Comparison of ENCODE assay signal across 11 cellular contexts in the genomic region with DNA sequence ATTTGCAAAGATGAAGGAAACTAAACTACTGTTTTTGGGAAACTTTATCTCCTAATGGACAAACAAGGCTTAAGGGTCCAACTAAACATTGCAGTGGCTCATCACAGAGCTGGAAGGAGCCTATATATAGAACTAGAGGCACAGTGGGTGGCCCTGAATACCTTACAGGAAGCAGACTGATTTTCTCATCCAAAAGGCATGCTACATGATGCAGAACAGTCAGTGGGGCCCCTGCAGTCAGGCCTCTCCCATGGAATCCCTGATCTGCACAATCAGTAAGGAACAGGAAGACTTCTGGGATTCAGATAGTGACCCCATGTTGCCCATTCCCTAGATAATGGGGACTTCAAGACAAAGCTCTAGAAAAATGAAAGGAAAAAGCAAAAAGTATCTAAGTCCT. TPM values are rescaled to one million over a fixed set of nuclear protein-coding genes. Genes with fewer than 3 reads are reported as not detected.
DNase-seq lines count a peak whose midpoint lies in the region; ATAC-seq, FAIRE-seq and TF ChIP-seq lines count a peak whose summit lies in the region.
"Had no signal": no experiment of that assay in that cellular context is flagged by ENCODE, and none has a peak within 500 bp of the region (broad histone marks: within the 10 kb centered on the region; RNA-seq: fewer than 3 reads in every experiment).

No MANE protein-coding gene starts in this region.

- no peak for TF ChIP-seq CTCF in AG10803 (conservative IDR thresholded peaks at IDR 0.05; ENCODE audit: low read length)
- no peak for TF ChIP-seq CTCF in HCT116 (IDR thresholded peaks at IDR 0.05 in 2 of 3, conservative IDR thresholded peaks at IDR 0.05 in 1 of 3; ENCODE audit: borderline replicate concordance in 1 of 3, insufficient read depth in 1 of 3, low read depth in 2 of 3, low read length in 2 of 3)
- no peak for TF ChIP-seq CTCF in WTC11 (IDR thresholded peaks at IDR 0.05)
- TF ChIP-seq CTCF in pancreas (IDR thresholded peaks at IDR 0.05) = no peak

- H3K4me1 ChIP-seq in HCT116 (ENCODE audit: control insufficient read depth in 1 of 2, insufficient read depth in 2 of 2, low read length in 2 of 2) (peaks cover 15 to 29% of the 10 kb centered on the region in 2 experiments), pancreas (peaks cover 7 to 13% (median 12%) of the 10 kb centered on the region in 3 donors)

- H3K27me3 ChIP-seq in HCT116 (ENCODE audit: insufficient read depth, low read length) (no peaks in the 10 kb centered on the region), pancreas (no peaks in the 10 kb centered on the region)
- H3K27me3 ChIP-seq: tibial nerve had no signal

- H3K4me1 Mint-ChIP-seq in WTC11 = peaks cover 31% of the 10 kb centered on the region

- CTCF ChIA-PET in HCT116 (lab: Charles Lee) = interaction anchor here (2.2 kb wide), 1 partner anchor 13 kb away, joined by 18 read pairs; no protein-coding TSS in a partner anchor
- CTCF ChIA-PET in WTC11 (lab: Charles Lee) = interaction anchor here (1.5 kb wide), 1 partner anchor 13 kb away, joined by 7 read pairs; no protein-coding TSS in a partner anchor

- no peaks in the 10 kb centered on the region for H3K9me2 ChIP-seq in HCT116 (ENCODE audit: insufficient read depth)

- H3K9me3 Mint-ChIP-seq in WTC11 = no peaks in the 10 kb centered on the region

- no peak overlapping the region for H2AFZ ChIP-seq in HCT116 (ENCODE audit: low read depth, low read length, poor library complexity, severe bottlenecking)

- intact Hi-C loops in HCT116 (cut with micrococcal nuclease) (loop anchor here (5.0 kb wide), 2 partner anchors 35 to 275 kb away; a partner anchor contains a TSS), pancreas (cut with DNase I) (no loop called here)

- ATAC-seq in HCT116 = peak; percentile 37
- ATAC-seq in WTC11 = peak; percentile 54
- ATAC-seq in pancreas = no peak
- ATAC-seq: sciatic nerve had no signal

- no peak for TF ChIP-seq POLR2A in HCT116 (IDR thresholded peaks at IDR 0.05; ENCODE audit: borderline replicate concordance, extremely low read depth, insufficient read depth, insufficient read length)

- H3K27ac Mint-ChIP-seq in WTC11 = peak overlapping the region; percentile 92

- H3K27ac ChIP-seq in HCT116 (ENCODE audit: low read depth, low read length) (peak overlapping the region; percentile 49), pancreas (no peak overlapping the region)
- H3K27ac ChIP-seq: tibial nerve had no signal

- peak overlapping the region; percentile 77 for H3K4me2 ChIP-seq in HCT116 (ENCODE audit: low read length)

- no peak for FAIRE-seq in pancreas (lab: Jason Lieb, UNC)

- H3K9me3 ChIP-seq in HCT116 (ENCODE audit: control insufficient read depth in 1 of 2, insufficient read depth in 1 of 2, low read depth in 1 of 2, low read length in 2 of 2) (no peaks in the 10 kb centered on the region), pancreas (no peaks in the 10 kb centered on the region)
- H3K9me3 ChIP-seq: tibial nerve had no signal

- no peaks in the 10 kb centered on the region for H3K27me3 Mint-ChIP-seq in WTC11 (ENCODE audit: low read depth)

- TF ChIP-seq RAD21 in HCT116 (IDR thresholded peaks at IDR 0.05; ENCODE audit: low read depth) = no peak

- H3K36me3 ChIP-seq in HCT116 (ENCODE audit: control insufficient read depth in 1 of 2, insufficient read depth in 2 of 2, low read length in 2 of 2) = peaks cover 17 to 21% of the 10 kb centered on the region in 2 experiments
- no peaks in the 10 kb centered on the region for H3K36me3 ChIP-seq in pancreas

- POLR2A ChIA-PET in HCT116 (lab: Charles Lee) = interaction anchor here (0.5 to 1.5 kb wide), 2 partner anchors 16 to 244 kb away, joined by 3 to 6 read pairs; no protein-coding TSS in a partner anchor
- POLR2A ChIA-PET in WTC11 (lab: Charles Lee) = no interaction called here

- H4K20me1 ChIP-seq in HCT116 (ENCODE audit: insufficient read depth) = no peaks in the 10 kb centered on the region

- DNase-seq in AG10803 (ENCODE audit: low read depth) = peak; percentile 72
- DNase-seq in HCT116 (ENCODE audit: low read depth, low spot score) = peak; percentile 52
- peak; percentile 19 for DNase-seq in WTC11 (ENCODE audit: low spot score)
- peak; percentile 35 for DNase-seq in iPS-NIHi7 (ENCODE audit: extremely low spot score)
- DNase-seq in pancreas = no peak
- no peak for DNase-seq in DMS79 treated with DMSO at 0.1 percent for 48 hours (lab: John Stamatoyannopoulos, UW)
- no peak for DNase-seq in NCI-H187 treated with DMSO at 0.1 percent for 48 hours (lab: John Stamatoyannopoulos, UW)
- DNase-seq in inferior parietal cortex (ENCODE audit: extremely low spot score) = no peak
- DNase-seq: NCI-H526 had no signal

- RAD21 ChIA-PET in HCT116 (lab: Charles Lee; ENCODE audit: low non-redundant PET in 1 of 2, low total read pairs in 2 of 2, uncharacterized antibody in 2 of 2, unreplicated experiment in 2 of 2) = interaction anchor here in 1 of 2 experiments (0.5 kb wide), 1 partner anchor 306 kb away, joined by 4 read pairs; no protein-coding TSS in a partner anchor

- BruUV-seq in HCT116 (replicated peaks; lab: Mats Ljungman, UMichigan) = no TSS peak

- H3K9ac ChIP-seq in HCT116 (ENCODE audit: low read length) = peak overlapping the region; percentile 88

- H3K4me3 ChIP-seq in AG10803 (ENCODE audit: low read length) (no peak overlapping the region), HCT116 (replicated peaks in 1 of 2; ENCODE audit: low read depth in 1 of 2, low read length in 2 of 2) (peak overlapping the region; percentile 59 to 74; a peak in 3 of 4 replicates), pancreas (no peak overlapping the region)
- H3K4me3 ChIP-seq: tibial nerve had no signal

- H3K36me3 Mint-ChIP-seq in WTC11 = peaks cover 17% of the 10 kb centered on the region

- H3K79me2 ChIP-seq in HCT116 (ENCODE audit: insufficient read depth, low read length) = peaks cover 50% of the 10 kb centered on the region

- peak overlapping the region; percentile 98 for H3K4me3 Mint-ChIP-seq in WTC11

TF ChIP-seq in HCT116, 20 proteins besides CTCF, POLR2A, EP300 and RAD21 (continues in another document):
- TF ChIP-seq ELF1 (IDR thresholded peaks at IDR 0.05; ENCODE audit: borderline replicate concordance, low read depth) (no peak), EZH2 (IDR thresholded peaks at IDR 0.05) (no peak), SRF (IDR thresholded peaks at IDR 0.05; ENCODE audit: low read depth) (peak; percentile 55; the same call in 1 of the 2 replicates), SP1 (IDR thresholded peaks at IDR 0.05; ENCODE audit: low read depth) (peak; percentile 35)

TF ChIP-seq in WTC11, 78 proteins besides CTCF, POLR2A, EP300 and RAD21 (continues in another document):
- TF ChIP-seq ZNF423 (CRISPR knock-in tag; IDR thresholded peaks at IDR 0.05) (no peak), NFATC4 (CRISPR knock-in tag; IDR thresholded peaks at IDR 0.05) (no peak), EMX1 (CRISPR knock-in tag; IDR thresholded peaks at IDR 0.05) (no peak), NR1H2 (CRISPR knock-in tag; IDR thresholded peaks at IDR 0.05) (no peak), ELF4 (CRISPR knock-in tag; IDR thresholded peaks at IDR 0.05; ENCODE audit: low read depth) (no peak), FOXJ3 (CRISPR knock-in tag; IDR thresholded peaks at IDR 0.05; ENCODE audit: borderline replicate concordance) (no peak), ZNF121 (CRISPR knock-in tag; IDR thresholded peaks at IDR 0.05) (no peak), ZNF396 (CRISPR knock-in tag; IDR thresholded peaks at IDR 0.05; ENCODE audit: borderline replicate concordance) (no peak), ZNF232 (CRISPR knock-in tag; IDR thresholded peaks at IDR 0.05) (no peak)
- TF ChIP-seq, protein P1, sequence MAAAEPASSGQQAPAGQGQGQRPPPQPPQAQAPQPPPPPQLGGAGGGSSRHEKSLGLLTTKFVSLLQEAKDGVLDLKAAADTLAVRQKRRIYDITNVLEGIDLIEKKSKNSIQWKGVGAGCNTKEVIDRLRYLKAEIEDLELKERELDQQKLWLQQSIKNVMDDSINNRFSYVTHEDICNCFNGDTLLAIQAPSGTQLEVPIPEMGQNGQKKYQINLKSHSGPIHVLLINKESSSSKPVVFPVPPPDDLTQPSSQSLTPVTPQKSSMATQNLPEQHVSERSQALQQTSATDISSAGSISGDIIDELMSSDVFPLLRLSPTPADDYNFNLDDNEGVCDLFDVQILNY (CRISPR knock-in tag; IDR thresholded peaks at IDR 0.05) = no peak
- TF ChIP-seq, protein P2, sequence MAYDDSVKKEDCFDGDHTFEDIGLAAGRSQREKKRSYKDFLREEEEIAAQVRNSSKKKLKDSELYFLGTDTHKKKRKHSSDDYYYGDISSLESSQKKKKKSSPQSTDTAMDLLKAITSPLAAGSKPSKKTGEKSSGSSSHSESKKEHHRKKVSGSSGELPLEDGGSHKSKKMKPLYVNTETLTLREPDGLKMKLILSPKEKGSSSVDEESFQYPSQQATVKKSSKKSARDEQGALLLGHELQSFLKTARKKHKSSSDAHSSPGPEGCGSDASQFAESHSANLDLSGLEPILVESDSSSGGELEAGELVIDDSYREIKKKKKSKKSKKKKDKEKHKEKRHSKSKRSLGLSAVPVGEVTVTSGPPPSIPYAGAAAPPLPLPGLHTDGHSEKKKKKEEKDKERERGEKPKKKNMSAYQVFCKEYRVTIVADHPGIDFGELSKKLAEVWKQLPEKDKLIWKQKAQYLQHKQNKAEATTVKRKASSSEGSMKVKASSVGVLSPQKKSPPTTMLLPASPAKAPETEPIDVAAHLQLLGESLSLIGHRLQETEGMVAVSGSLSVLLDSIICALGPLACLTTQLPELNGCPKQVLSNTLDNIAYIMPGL (CRISPR knock-in tag; IDR thresholded peaks at IDR 0.05) = no peak

RNA-seq across cellular contexts. Expression of a gene that starts 1.9 kb away (rescaled TPM):
- 45.6 TPM for total RNA-seq in HCT116 (2021; ENCODE audit: unreplicated experiment)
- 12.1 and 20.1 TPM in 2 replicates for polyA plus RNA-seq in HCT116 (2012)
- total RNA-seq in WTC11 (2021) = 26.5 to 31.5 TPM (median 29.7 TPM) in 3 replicates
- total RNA-seq in pancreas = 10 to 100 TPM in 1 of 6 donors, 1 to 10 TPM in 5; 4.7 to 10.1 (median 7.9) TPM
- polyA plus RNA-seq in pancreas = 10 to 100 TPM in 1 of 2 donors, 1 to 10 TPM in 1; 3.8 to 10.5 TPM

RNA-seq across cellular contexts. Expression of a gene that starts 37.4 kb away (rescaled TPM):
- total RNA-seq in HCT116 (2021; ENCODE audit: unreplicated experiment) = 51.1 TPM
- 29.1 and 39.7 TPM in 2 replicates for polyA plus RNA-seq in HCT116 (2012)
- total RNA-seq in WTC11 (2021) = 29.8 to 41.9 TPM (median 37.8 TPM) in 3 replicates
- total RNA-seq in pancreas = 10 to 100 TPM; 56.4 to 79.4 (median 64.1) TPM
- 100 to 1,000 TPM in 1 of 2 donors, 10 to 100 TPM in 1; 59.4 to 106 TPM for polyA plus RNA-seq in pancreas

RNA-seq across cellular contexts. Expression of a gene that starts 56.6 kb away (rescaled TPM):
- total RNA-seq in HCT116 (2021; ENCODE audit: unreplicated experiment) (0.12 TPM), WTC11 (2021) (0.70 to 0.92 TPM (median 0.89 TPM) in 3 replicates), pancreas (1 to 10 TPM in 4 of 6 donors, under 1 TPM in 2; 0.55 to 5.3 (median 1.8) TPM)
- polyA plus RNA-seq in HCT116 (2012) = 0.01 and 0.03 TPM in 2 replicates
- polyA plus RNA-seq in pancreas = 1 to 10 TPM; 1.1 TPM

Comparison
In these comparisons a context has a peak if more than half of its experiments do, and no peak if none do; other contexts are left out.
1. DNase-seq: peak in AG10803 (single experiment), HCT116 (single experiment), WTC11 (single experiment) and iPS-NIHi7 (single experiment); none in pancreas (0 of 6), DMS79 treated with DMSO at 0.1 percent for 48 hours (single experiment), NCI-H187 treated with DMSO at 0.1 percent for 48 hours (single experiment) and inferior parietal cortex (single experiment).
2. H3K4me3 ChIP-seq: peak in HCT116 (2 of 2); none in AG10803 (single experiment) and pancreas (0 of 4).
3. ATAC-seq: peak in HCT116 (single experiment) and WTC11 (single experiment); none in pancreas (0 of 4).